ENCODE assay signal across 19 cellular contexts in genomic region chr4:109989044-109989443, GRCh38.
DNase-seq lines count a peak whose midpoint lies in the region; ATAC-seq, FAIRE-seq and TF ChIP-seq lines count a peak whose summit lies in the region.
"Had no signal": no experiment of that assay in that cellular context is flagged by ENCODE, and none has a peak within 500 bp of the region (broad histone marks: within the 10 kb centered on the region; RNA-seq: fewer than 3 reads in every experiment).

No MANE protein-coding gene starts in this region.

- no peaks in the 10 kb centered on the region for H3K9me3 ChIP-seq in PC-3 (ENCODE audit: low read length)
- no peaks in the 10 kb centered on the region for H3K9me3 ChIP-seq in small intestine (ENCODE audit: control insufficient read depth, low read depth)
- H3K9me3 ChIP-seq: upper lobe of left lung had no signal

- no peak overlapping the region for H3K9ac ChIP-seq in PC-3 (ENCODE audit: low read length)
- H3K9ac ChIP-seq: BLaER1 treated with 17β-estradiol and CSF1 and Interleukin-3, amounts not matched to agents 10 nM and 100 nM had no signal

- H3K27me3 ChIP-seq in PC-3 (ENCODE audit: low read length) (no peaks in the 10 kb centered on the region), small intestine (ENCODE audit: control insufficient read depth in 2 of 2, insufficient read depth in 2 of 2, low read length in 2 of 2) (peaks cover 0 to 3% of the 10 kb centered on the region in 2 donors)
- H3K27me3 ChIP-seq: upper lobe of left lung had no signal

- H3K9me2 ChIP-seq in PC-3 (replicated peaks; ENCODE audit: low read length) = no peaks in the 10 kb centered on the region

- H3K4me1 ChIP-seq in PC-3 (ENCODE audit: insufficient read depth, low read length) = peaks cover 15% of the 10 kb centered on the region
- H3K4me1 ChIP-seq in small intestine (ENCODE audit: control insufficient read depth in 2 of 2, insufficient read depth in 1 of 2, low read depth in 1 of 2, low read length in 1 of 2) = peaks cover 0 to 3% of the 10 kb centered on the region in 2 donors

- H3K4me2 ChIP-seq in PC-3 (ENCODE audit: low read length) = peak overlapping the region; percentile 33

- DNase-seq in NCI-H345 (lab: John Stamatoyannopoulos, UW) (peak; percentile 3), NCI-H345 treated with DMSO at 0.1 percent for 48 hours (lab: John Stamatoyannopoulos, UW; ENCODE audit: unreplicated experiment) (no peak), PC-3 (peak; percentile 84), fibroblast of mammary gland (ENCODE audit: low read depth) (peak; percentile 37), small intestine (peak; percentile 78), erythroblast (lab: John Stamatoyannopoulos, UW) (no peak), putamen (ENCODE audit: low spot score) (no peak), NOMO-1 (lab: John Stamatoyannopoulos, UW; ENCODE audit: unreplicated experiment in 2 of 2) (no peak)
- DNase-seq: 8988T; activated CD4-positive, alpha-beta T cell treated with anti-CD3 and anti-CD28 coated beads, Interleukin-2, amount 50 U/mL, for 1 hour; dorsolateral prefrontal cortex; NCI-H1105; NCI-H2171 treated with DMSO at 0.1 percent for 48 hours; stimulated activated CD4-positive, alpha-beta T cell treated with anti-CD3 and anti-CD28 coated beads, Interleukin-12 subunit alpha, Interleukin-12 subunit beta, amount 100 ng/mL, for 4 hours; stimulated activated naive CD4-positive, alpha-beta T cell treated with Interleukin-2 at 50 U/mL for 16 hours; upper lobe of left lung had no signal

- POLR2A ChIA-PET in PC-3 (lab: Charles Lee; ENCODE audit: unreplicated experiment) = no interaction called here

- FAIRE-seq in small intestine (lab: Jason Lieb, UNC) = no peak
- FAIRE-seq: GM18507 had no signal

- H4K20me1 ChIP-seq in PC-3 (ENCODE audit: low read length) = no peaks in the 10 kb centered on the region

- H3F3A ChIP-seq in PC-3 (ENCODE audit: low read length, unreplicated experiment) = no peaks in the 10 kb centered on the region

- BruUV-seq in PC-3 (replicated peaks; lab: Mats Ljungman, UMichigan) = no TSS peak

- ATAC-seq in PC-3 = peak; percentile 29; the same call in 1 of the 2 replicates

- H3K4me3 ChIP-seq in PC-3 (ENCODE audit: low read length) (no peak overlapping the region), fibroblast of mammary gland (ENCODE audit: control insufficient read depth, low read depth, low read length) (no peak overlapping the region), small intestine (ENCODE audit: low read depth in 1 of 2, low read length in 2 of 2) (no peak overlapping the region)
- H3K4me3 ChIP-seq: BLaER1 treated with 17β-estradiol and CSF1 and Interleukin-3, amounts not matched to agents 10 nM and 100 nM; dorsolateral prefrontal cortex; SK-N-MC; upper lobe of left lung had no signal

- TF ChIP-seq CTCF in PC-3 (conservative IDR thresholded peaks at IDR 0.05; ENCODE audit: low read depth, low read length) = no peak
- TF ChIP-seq CTCF in fibroblast of mammary gland (conservative IDR thresholded peaks at IDR 0.05; ENCODE audit: control insufficient read depth, insufficient read depth, low read depth, low read length) = no peak

- no peaks in the 10 kb centered on the region for H3K79me2 ChIP-seq in PC-3 (ENCODE audit: low read length)

- no peak for TF ChIP-seq POLR2A in erythroblast (IDR thresholded peaks at IDR 0.05; ENCODE audit: low read length)

- H3K36me3 ChIP-seq in PC-3 (ENCODE audit: low read depth, low read length) (no peaks in the 10 kb centered on the region), small intestine (ENCODE audit: control insufficient read depth in 2 of 2, insufficient read depth in 2 of 2, low read length in 2 of 2) (no peaks in the 10 kb centered on the region)
- H3K36me3 ChIP-seq: BLaER1 treated with 17β-estradiol and CSF1 and Interleukin-3, amounts not matched to agents 10 nM and 100 nM; upper lobe of left lung had no signal

- CTCF ChIA-PET in PC-3 (lab: Charles Lee) = no interaction called here

- H3K27ac ChIP-seq in PC-3 (ENCODE audit: low read length) = peak overlapping the region; percentile 58
- H3K27ac ChIP-seq in small intestine (ENCODE audit: low read depth in 1 of 2, low read length in 1 of 2) = no peak overlapping the region
- H3K27ac ChIP-seq: dorsolateral prefrontal cortex, SK-N-MC, upper lobe of left lung had no signal

- H2AFZ ChIP-seq in PC-3 (ENCODE audit: low read length) = no peak overlapping the region

- WGBS in small intestine, 3 donors = 17 to 71% (median 46%) methylated on average over 13 of the region's 13 CpGs

- intact Hi-C loops in PC-3 (cut with micrococcal nuclease) = no loop called here

Comparison
In these comparisons a context has a peak if more than half of its experiments do, and no peak if none do; other contexts are left out.
1. DNase-seq: peak in NCI-H345 (single experiment), PC-3 (single experiment), fibroblast of mammary gland (single experiment) and small intestine (single experiment); none in NCI-H345 treated with DMSO at 0.1 percent for 48 hours (single experiment), erythroblast (0 of 2), putamen (single experiment) and NOMO-1 (0 of 2).